In the genomic region with DNA sequence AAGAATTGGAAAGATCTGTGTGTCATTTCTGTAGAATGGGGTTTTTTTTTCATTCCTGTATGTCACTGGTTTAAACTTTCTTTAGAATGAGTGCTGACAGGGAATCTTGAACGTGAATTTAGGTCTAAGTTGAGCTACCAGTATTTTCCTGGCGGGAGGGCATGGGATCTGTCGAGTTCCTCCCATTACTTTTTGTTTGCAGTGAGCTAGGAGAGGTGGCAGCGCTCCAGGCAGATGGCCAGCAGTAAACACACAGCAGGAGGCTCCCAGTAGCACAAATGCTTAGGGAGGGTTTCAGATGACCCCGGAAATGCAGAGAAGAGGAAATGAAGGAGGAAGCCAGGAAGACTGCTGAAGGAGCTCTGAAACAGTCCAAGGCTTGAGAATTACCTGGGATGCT, we compare ENCODE assay signal across 11 cellular contexts.
A peak's percentile ranks its signal among the peaks of the same experiment; 100 is the strongest.
DNase-seq lines count a peak whose midpoint lies in the region; ATAC-seq, FAIRE-seq and TF ChIP-seq lines count a peak whose summit lies in the region.
"Had no signal": no experiment of that assay in that cellular context is flagged by ENCODE, and none has a peak within 500 bp of the region (broad histone marks: within the 10 kb centered on the region; RNA-seq: fewer than 3 reads in every experiment).

No MANE protein-coding gene starts in this region.

- DNase-seq in DMS53 treated with DMSO at 0.1 percent for 48 hours (lab: John Stamatoyannopoulos, UW; ENCODE audit: unreplicated experiment) (peak; percentile 45), NCI-H2029 treated with DMSO at 0.1 percent for 48 hours (lab: John Stamatoyannopoulos, UW) (peak; percentile 96), astrocyte (ENCODE audit: low read depth) (no peak), mesendoderm (peak; percentile 71), HAP-1 (ENCODE audit: low spot score in 2 of 2) (no peak), RKO (ENCODE audit: low spot score) (no peak)
- no peak for DNase-seq in activated CD4-positive, alpha-beta T cell treated with anti-CD3 and anti-CD28 coated beads for 1 hour
- DNase-seq: DND-41, left lung had no signal

- H3K9me3 ChIP-seq in astrocyte (ENCODE audit: insufficient read depth, low read depth, low read length) (no peaks in the 10 kb centered on the region), HAP-1 (no peaks in the 10 kb centered on the region)
- H3K9me3 ChIP-seq: left lung had no signal

- no peaks in the 10 kb centered on the region for H3K27me3 Mint-ChIP-seq in astrocyte (ENCODE audit: low read depth, unreplicated experiment)
- H3K27me3 Mint-ChIP-seq: central memory CD8-positive, alpha-beta T cell had no signal

- H3K27me3 ChIP-seq in astrocyte (ENCODE audit: insufficient read depth, low read length) (no peaks in the 10 kb centered on the region), mesendoderm (ENCODE audit: insufficient read depth, low read length, poor library complexity) (no peaks in the 10 kb centered on the region), HAP-1 (ENCODE audit: low read depth) (no peaks in the 10 kb centered on the region)
- H3K27me3 ChIP-seq: left lung had no signal

- no peak overlapping the region for H2AK5ac ChIP-seq in mesendoderm (ENCODE audit: low read length)

- no peak overlapping the region for H3K4me3 Mint-ChIP-seq in astrocyte (ENCODE audit: unreplicated experiment)
- H3K4me3 Mint-ChIP-seq: central memory CD8-positive, alpha-beta T cell had no signal

- no peaks in the 10 kb centered on the region for H4K20me1 ChIP-seq in astrocyte (ENCODE audit: insufficient read depth, low read length)

- ATAC-seq in HG03457 (IDR thresholded peaks at IDR 0.05; ENCODE audit: unreplicated experiment): no peak
- ATAC-seq: left lung had no signal

- FAIRE-seq in astrocyte (lab: Jason Lieb, UNC): no peak

- peaks cover 1% of the 10 kb centered on the region for H3K36me3 Mint-ChIP-seq in astrocyte (ENCODE audit: low read depth, unreplicated experiment)

- no peak overlapping the region for H4K5ac ChIP-seq in mesendoderm (ENCODE audit: low read length)

- in situ Hi-C loops in HAP-1 (cut with MboI; ENCODE audit: low sequenced_read_pairs): no loop called here

- WGBS in mesendoderm (ENCODE audit: extremely low coverage, insufficient coverage, low lambda C conversion rate): no CpG with 5 or more reads among the region's 5 CpGs

- no peak overlapping the region for H4K8ac ChIP-seq in mesendoderm (ENCODE audit: low read depth, low read length)

- peak overlapping the region; percentile 19 for H2AFZ ChIP-seq in astrocyte (ENCODE audit: low read depth, low read length)

- peaks cover 6% of the 10 kb centered on the region for H3K4me1 ChIP-seq in astrocyte (ENCODE audit: insufficient read depth, low read length)
- peaks cover 2% of the 10 kb centered on the region for H3K4me1 ChIP-seq in mesendoderm (ENCODE audit: control insufficient read depth, low read depth, low read length)
- no peaks in the 10 kb centered on the region for H3K4me1 ChIP-seq in HAP-1
- H3K4me1 ChIP-seq: left lung had no signal

- H3K9ac ChIP-seq in astrocyte (ENCODE audit: low read length) (no peak overlapping the region), mesendoderm (ENCODE audit: low read length) (no peak overlapping the region)

- H3K4ac ChIP-seq in mesendoderm (ENCODE audit: low read depth, low read length): no peak overlapping the region

- no peak overlapping the region for H2BK15ac ChIP-seq in mesendoderm (replicated peaks; ENCODE audit: low read depth)

- TF ChIP-seq CTCF in astrocyte (IDR thresholded peaks at IDR 0.05; ENCODE audit: insufficient read depth, low read depth, low read length): no peak

- H3K9me3 Mint-ChIP-seq in astrocyte (ENCODE audit: unreplicated experiment): no peaks in the 10 kb centered on the region
- H3K9me3 Mint-ChIP-seq: central memory CD8-positive, alpha-beta T cell had no signal

- no peak overlapping the region for H3K27ac Mint-ChIP-seq in astrocyte (ENCODE audit: unreplicated experiment)

- H3K4me2 ChIP-seq in astrocyte (ENCODE audit: low read length) (no peak overlapping the region), mesendoderm (ENCODE audit: low read length) (no peak overlapping the region)

- no peak overlapping the region for H3K23ac ChIP-seq in mesendoderm (ENCODE audit: low read length)

- H3K27ac ChIP-seq in astrocyte (ENCODE audit: low read depth, low read length) (no peak overlapping the region), mesendoderm (ENCODE audit: low read depth, low read length) (peak overlapping the region; percentile 22)
- H3K27ac ChIP-seq: left lung had no signal

- no peak overlapping the region for H3K56ac ChIP-seq in mesendoderm (ENCODE audit: low read length)

- H2BK120ac ChIP-seq in mesendoderm (ENCODE audit: low read depth, low read length): no peak overlapping the region

- H3K36me3 ChIP-seq in astrocyte (ENCODE audit: insufficient read depth, low read length) (no peaks in the 10 kb centered on the region), mesendoderm (ENCODE audit: control insufficient read depth, insufficient read depth, low read length) (no peaks in the 10 kb centered on the region), HAP-1 (replicated peaks) (peaks cover 31% of the 10 kb centered on the region)

- peaks cover under 1% of the 10 kb centered on the region for H3K4me1 Mint-ChIP-seq in astrocyte (ENCODE audit: low read depth, unreplicated experiment)

- H3K4me3 ChIP-seq in astrocyte (ENCODE audit: insufficient read depth, low read depth, low read length) (no peak overlapping the region), mesendoderm (ENCODE audit: low read length) (no peak overlapping the region), HAP-1 (no peak overlapping the region)
- H3K4me3 ChIP-seq: left lung had no signal

- H3K79me2 ChIP-seq in astrocyte (ENCODE audit: insufficient read depth, low read length) (no peaks in the 10 kb centered on the region), mesendoderm (ENCODE audit: control insufficient read depth, insufficient read depth, low read length) (no peaks in the 10 kb centered on the region)

- H3K79me1 ChIP-seq in mesendoderm (ENCODE audit: low read length): no peaks in the 10 kb centered on the region

- no peak overlapping the region for H2BK5ac ChIP-seq in mesendoderm (ENCODE audit: low read length)

- peak overlapping the region; percentile 90 for H3K18ac ChIP-seq in mesendoderm (ENCODE audit: low read length)

Comparison
In these comparisons a context has a peak if more than half of its experiments do, and no peak if none do; other contexts are left out.
1. DNase-seq: peak in DMS53 treated with DMSO at 0.1 percent for 48 hours (single experiment), NCI-H2029 treated with DMSO at 0.1 percent for 48 hours (single experiment) and mesendoderm (single experiment); none in astrocyte (single experiment), activated CD4-positive, alpha-beta T cell treated with anti-CD3 and anti-CD28 coated beads for 1 hour (single experiment), HAP-1 (0 of 2) and RKO (single experiment).